8 cellular contexts compared by ENCODE assay signal in the genomic region with DNA sequence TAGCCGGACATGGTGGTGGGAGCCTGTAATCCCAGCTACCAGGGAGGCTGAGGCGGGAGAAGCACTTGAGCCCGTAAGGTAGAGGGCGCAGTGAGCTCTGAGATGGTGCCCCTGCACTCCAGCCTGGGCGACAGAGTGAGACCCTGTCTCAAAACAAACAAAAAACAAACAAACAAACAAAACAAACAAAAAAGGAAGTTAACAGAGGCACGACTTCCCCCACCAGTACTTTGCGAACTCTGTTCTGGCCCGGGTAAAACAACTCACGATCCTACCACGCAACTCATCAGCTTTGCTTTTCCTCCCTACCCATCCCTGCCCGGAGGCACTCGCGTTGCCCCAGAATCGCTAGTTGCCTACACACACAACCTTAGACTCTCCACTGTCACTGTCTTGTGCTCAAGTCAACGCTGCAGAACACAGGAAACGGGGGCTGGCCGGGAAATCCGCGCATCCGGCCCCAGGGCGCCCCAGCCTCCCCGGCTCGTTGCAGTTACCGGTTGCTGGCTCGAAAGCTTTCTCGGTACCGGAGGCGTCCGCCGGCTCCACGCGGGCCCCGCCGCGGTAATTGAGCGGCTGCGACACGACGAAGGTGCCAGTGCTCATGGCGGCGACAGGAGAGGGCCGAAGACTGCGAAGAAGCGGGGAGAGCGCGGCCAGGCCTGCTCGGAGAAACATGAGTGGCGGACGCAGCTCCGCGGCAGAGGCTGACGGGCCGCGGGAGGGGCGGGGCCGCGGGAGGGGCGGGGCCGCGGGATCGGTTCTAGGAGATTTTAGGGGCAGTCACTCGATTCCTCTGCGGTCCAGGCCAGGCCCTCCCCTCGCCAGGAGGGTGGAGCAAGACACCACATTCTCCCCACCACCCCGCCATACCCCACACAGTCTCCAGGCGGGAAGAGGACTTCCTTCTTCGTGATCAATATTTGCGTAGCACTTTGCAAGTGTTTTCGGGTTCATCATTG. TPM values are rescaled to one million over a fixed set of nuclear protein-coding genes. Genes with fewer than 3 reads are reported as not detected.
DNase-seq lines count a peak whose midpoint lies in the region; TF ChIP-seq lines count a peak whose summit lies in the region.

Gene ALDH9A1 (minus strand): TSS at position 682 of the 962 bp plus-strand sequence. CDS start 4 bp downstream, at position 678.

- peaks cover 14 to 16% (median 14%) of the 10 kb centered on the region in 3 experiments; a peak in 6 of 7 replicates for H3K36me3 Mint-ChIP-seq in H9 (ENCODE audit: insufficient read depth in 1 of 3, low read depth in 3 of 3)
- H3K36me3 Mint-ChIP-seq in activated T-helper 2 cell treated with anti-CD3 and anti-CD28 coated beads, Interferon-gamma antibody, Interleukin-2, Interleukin-4, amounts not matched to agents 10 μg/mL and 5 μg/mL and 100 μg/mL, durations not matched to agents 14 hours and 24 hours and 36 hours (ENCODE audit: low read depth): peaks cover 35% of the 10 kb centered on the region
- peaks cover 27% of the 10 kb centered on the region for H3K36me3 Mint-ChIP-seq in nephron (ENCODE audit: low read depth)
- H3K36me3 Mint-ChIP-seq in stimulated activated naive CD8-positive, alpha-beta T cell treated with anti-CD3 and anti-CD28 coated beads, Interleukin-15, Interleukin-2, amounts not matched to agents 100 ng/mL and 50 ng/mL, for 24 hours (ENCODE audit: low read depth): peaks cover 22% of the 10 kb centered on the region

- H3K4me1 ChIP-seq in H9 (ENCODE audit: insufficient read depth, low read length) (no peaks in the 10 kb centered on the region), Loucy (ENCODE audit: insufficient read depth, low read length, poor library complexity, severe bottlenecking) (peaks cover 35% of the 10 kb centered on the region)

- no peaks in the 10 kb centered on the region for H3K79me1 ChIP-seq in H9 (ENCODE audit: insufficient read depth, low read depth, low read length, poor library complexity, severe bottlenecking)

- H3K79me2 ChIP-seq in H9 (ENCODE audit: insufficient read depth, low read length): peaks cover 5% of the 10 kb centered on the region; the same call in 1 of the 2 replicates
- H3K79me2 ChIP-seq in Loucy (ENCODE audit: insufficient read depth, low read length): peaks cover 37% of the 10 kb centered on the region

- H3K27ac ChIP-seq in H9 (ENCODE audit: insufficient read length, low read depth, low read length): peak within 1 kb of the TSS; percentile 58

- H3K27me3 Mint-ChIP-seq in H9 (ENCODE audit: low read depth): no peaks in the 10 kb centered on the region; the same call in none of the 2 replicates
- peaks cover 3% of the 10 kb centered on the region for H3K27me3 Mint-ChIP-seq in activated T-helper 2 cell treated with anti-CD3 and anti-CD28 coated beads, Interferon-gamma antibody, Interleukin-2, Interleukin-4, amounts not matched to agents 10 μg/mL and 5 μg/mL and 100 μg/mL, durations not matched to agents 14 hours and 24 hours and 36 hours (ENCODE audit: low read depth)
- no peaks in the 10 kb centered on the region for H3K27me3 Mint-ChIP-seq in nephron (ENCODE audit: low read depth)
- H3K27me3 Mint-ChIP-seq in stimulated activated naive CD8-positive, alpha-beta T cell treated with anti-CD3 and anti-CD28 coated beads, Interleukin-15, Interleukin-2, amounts not matched to agents 100 ng/mL and 50 ng/mL, for 24 hours: no peaks in the 10 kb centered on the region

- H3K4ac ChIP-seq in H9 (ENCODE audit: low read depth, low read length): no peak within 1 kb of the TSS

- peak within 1 kb of the TSS; percentile 97 to 99 for H3K4me3 Mint-ChIP-seq in H9
- peak within 1 kb of the TSS; percentile 100 for H3K4me3 Mint-ChIP-seq in activated T-helper 2 cell treated with anti-CD3 and anti-CD28 coated beads, Interferon-gamma antibody, Interleukin-2, Interleukin-4, amounts not matched to agents 10 μg/mL and 5 μg/mL and 100 μg/mL, durations not matched to agents 14 hours and 24 hours and 36 hours (ENCODE audit: low read depth)
- H3K4me3 Mint-ChIP-seq in nephron: peak within 1 kb of the TSS; percentile 95 to 99 (median 99)
- peak within 1 kb of the TSS; percentile 98 for H3K4me3 Mint-ChIP-seq in stimulated activated naive CD8-positive, alpha-beta T cell treated with anti-CD3 and anti-CD28 coated beads, Interleukin-15, Interleukin-2, amounts not matched to agents 100 ng/mL and 50 ng/mL, for 24 hours

- H3K9ac ChIP-seq in H9 (ENCODE audit: extremely low read depth, insufficient read length, low read length): peak within 1 kb of the TSS; percentile 74
- peak within 1 kb of the TSS; percentile 81 for H3K9ac ChIP-seq in Loucy (ENCODE audit: low read depth, low read length, poor library complexity, severe bottlenecking)

- H2BK12ac ChIP-seq in H9 (ENCODE audit: insufficient read length, low read depth, low read length): no peak within 1 kb of the TSS

- H3K27ac Mint-ChIP-seq in H9 (peak within 1 kb of the TSS; percentile 53 to 99 (median 84); a peak in 6 of 7 replicates), nephron (peak within 1 kb of the TSS; percentile 83 to 94 (median 93))
- peak within 1 kb of the TSS; percentile 99 for H3K27ac Mint-ChIP-seq in activated T-helper 2 cell treated with anti-CD3 and anti-CD28 coated beads, Interferon-gamma antibody, Interleukin-2, Interleukin-4, amounts not matched to agents 10 μg/mL and 5 μg/mL and 100 μg/mL, durations not matched to agents 14 hours and 24 hours and 36 hours
- H3K27ac Mint-ChIP-seq in stimulated activated naive CD8-positive, alpha-beta T cell treated with anti-CD3 and anti-CD28 coated beads, Interleukin-15, Interleukin-2, amounts not matched to agents 100 ng/mL and 50 ng/mL, for 24 hours: peak within 1 kb of the TSS; percentile 95

- no peaks in the 10 kb centered on the region for H3K36me3 ChIP-seq in Loucy (ENCODE audit: insufficient read depth, low read length)

- intact Hi-C loops in activated T-helper 2 cell treated with anti-CD3 and anti-CD28 coated beads, Interferon-gamma antibody, Interleukin-2, Interleukin-4, amounts not matched to agents 10 μg/mL and 5 μg/mL and 100 μg/mL, durations not matched to agents 14 hours and 24 hours and 36 hours (cut with micrococcal nuclease): loop anchor here (1.0 to 5.0 kb wide), 6 partner anchors 68 to 469 kb away; partner anchors contain the start of genes FAM78B, TMCO1 and UCK2

- peak within 1 kb of the TSS; percentile 93 for H3K4me2 ChIP-seq in H9 (ENCODE audit: insufficient read depth, insufficient read length, low read length)
- peak within 1 kb of the TSS; percentile 93 for H3K4me2 ChIP-seq in Loucy (ENCODE audit: low read depth, low read length, poor library complexity, severe bottlenecking)

- H4K8ac ChIP-seq in H9 (replicated peaks; ENCODE audit: insufficient read length, low read depth, low read length): no peak within 1 kb of the TSS

- H4K5ac ChIP-seq in H9 (ENCODE audit: insufficient read length, low read depth, low read length): no peak within 1 kb of the TSS

- H3K4me3 ChIP-seq in Loucy (ENCODE audit: low read length, poor library complexity, severe bottlenecking): peak within 1 kb of the TSS; percentile 92

- H2BK5ac ChIP-seq in H9 (ENCODE audit: insufficient read length, low read length): no peak within 1 kb of the TSS

- TF ChIP-seq CTCF in H9 (conservative IDR thresholded peaks at IDR 0.05) (peak; percentile 57), Loucy (conservative IDR thresholded peaks at IDR 0.05; ENCODE audit: low read length) (peak; percentile 51), nephron (IDR thresholded peaks at IDR 0.05; ENCODE audit: unreplicated experiment in 3 of 3) (peak; percentile 22 to 32 (median 32))

- H3K14ac ChIP-seq in H9 (ENCODE audit: insufficient read depth, low read length): peak within 1 kb of the TSS; percentile 79; the same call in 1 of the 2 replicates

- H3F3A ChIP-seq in Loucy (ENCODE audit: low read depth): peaks cover 9% of the 10 kb centered on the region

- H3K27me3 ChIP-seq in H9 (ENCODE audit: insufficient read depth, low read length) (no peaks in the 10 kb centered on the region), Loucy (ENCODE audit: insufficient read depth, low read length, poor library complexity, severe bottlenecking) (no peaks in the 10 kb centered on the region)

- no peaks in the 10 kb centered on the region for H3K9me2 ChIP-seq in Loucy (replicated peaks; ENCODE audit: low read depth, low read length)

- H2BK15ac ChIP-seq in H9 (ENCODE audit: low read depth, low read length): no peak within 1 kb of the TSS

- peak within 1 kb of the TSS; percentile 81 for H3K18ac ChIP-seq in H9 (ENCODE audit: insufficient read length, low read depth, low read length)

- H3K23ac ChIP-seq in H9 (ENCODE audit: insufficient read length, low read depth, low read length): no peak within 1 kb of the TSS

- WGBS in H9 (ENCODE audit: extremely low coverage, insufficient read length, low lambda C conversion rate): no CpG with 5 or more reads among the region's 69 CpGs

- H3K4me1 Mint-ChIP-seq in H9: peaks cover 10 to 14% of the 10 kb centered on the region in 2 experiments
- H3K4me1 Mint-ChIP-seq in activated T-helper 2 cell treated with anti-CD3 and anti-CD28 coated beads, Interferon-gamma antibody, Interleukin-2, Interleukin-4, amounts not matched to agents 10 μg/mL and 5 μg/mL and 100 μg/mL, durations not matched to agents 14 hours and 24 hours and 36 hours (ENCODE audit: low read depth): peaks cover 18% of the 10 kb centered on the region
- peaks cover 26% of the 10 kb centered on the region for H3K4me1 Mint-ChIP-seq in nephron
- peaks cover 29% of the 10 kb centered on the region for H3K4me1 Mint-ChIP-seq in stimulated activated naive CD8-positive, alpha-beta T cell treated with anti-CD3 and anti-CD28 coated beads, Interleukin-15, Interleukin-2, amounts not matched to agents 100 ng/mL and 50 ng/mL, for 24 hours (ENCODE audit: low read depth)

- no peaks in the 10 kb centered on the region for H3K9me3 ChIP-seq in H9 (ENCODE audit: control insufficient read depth, low read depth, low read length)
- no peaks in the 10 kb centered on the region for H3K9me3 ChIP-seq in Loucy (ENCODE audit: insufficient read depth, low read depth, low read length)

- no peak within 1 kb of the TSS for H2AK5ac ChIP-seq in H9 (ENCODE audit: insufficient read length, low read length)

- TF ChIP-seq POLR2A in Raji (IDR thresholded peaks at IDR 0.05; ENCODE audit: insufficient read depth, low read depth, low read length): peak; percentile 91

- H3K56ac ChIP-seq in H9 (ENCODE audit: insufficient read length, low read depth, low read length): no peak within 1 kb of the TSS

- no peak within 1 kb of the TSS for H4K91ac ChIP-seq in H9 (ENCODE audit: insufficient read length, low read depth, low read length)

- no peak within 1 kb of the TSS for H2BK120ac ChIP-seq in H9 (ENCODE audit: low read depth, low read length, poor library complexity, severe bottlenecking)

- peak; percentile 85 for DNase-seq in GDM1 (lab: John Stamatoyannopoulos, UW)
- peak; percentile 95 for DNase-seq in H9
- peak; percentile 84 for DNase-seq in activated T-helper 2 cell treated with anti-CD3 and anti-CD28 coated beads, Interferon-gamma antibody, Interleukin-2, Interleukin-4, amounts not matched to agents 10 μg/mL and 5 μg/mL and 100 μg/mL, durations not matched to agents 14 hours and 24 hours and 36 hours (ENCODE audit: low spot score)
- peak; percentile 77 for DNase-seq in fibroblast of peridontal ligament (ENCODE audit: extremely low read depth)

- no peaks in the 10 kb centered on the region for H3K23me2 ChIP-seq in H9 (ENCODE audit: insufficient read length, low read depth, low read length, poor library complexity, severe bottlenecking)

- peak within 1 kb of the TSS; percentile 0 for H2AFZ ChIP-seq in H9 (ENCODE audit: low read length)
- H2AFZ ChIP-seq in Loucy (ENCODE audit: low read length): peak within 1 kb of the TSS; percentile 99

- no peak within 1 kb of the TSS for H2BK20ac ChIP-seq in H9 (ENCODE audit: low read depth, low read length, poor library complexity, severe bottlenecking)

- no peaks in the 10 kb centered on the region for H4K20me1 ChIP-seq in H9 (ENCODE audit: control insufficient read depth, insufficient read depth, insufficient read length)
- H4K20me1 ChIP-seq in Loucy (ENCODE audit: insufficient read depth, low read length, poor library complexity, severe bottlenecking): peaks cover 22% of the 10 kb centered on the region

- H3K9me3 Mint-ChIP-seq in H9: peaks cover under 1 to 4% of the 10 kb centered on the region in 2 experiments; a peak in 3 of 5 replicates
- H3K9me3 Mint-ChIP-seq in activated T-helper 2 cell treated with anti-CD3 and anti-CD28 coated beads, Interferon-gamma antibody, Interleukin-2, Interleukin-4, amounts not matched to agents 10 μg/mL and 5 μg/mL and 100 μg/mL, durations not matched to agents 14 hours and 24 hours and 36 hours: no peaks in the 10 kb centered on the region
- peaks cover 2% of the 10 kb centered on the region for H3K9me3 Mint-ChIP-seq in nephron
- H3K9me3 Mint-ChIP-seq in stimulated activated naive CD8-positive, alpha-beta T cell treated with anti-CD3 and anti-CD28 coated beads, Interleukin-15, Interleukin-2, amounts not matched to agents 100 ng/mL and 50 ng/mL, for 24 hours: no peaks in the 10 kb centered on the region

- H3T11ph ChIP-seq in H9 (ENCODE audit: low read length): no peak within 1 kb of the TSS

RNA-seq across cellular contexts. Expression of gene ALDH9A1, which starts in this region (rescaled TPM):
- 55.0 and 56.6 TPM in 2 replicates for total RNA-seq in H9 (2021)
- total RNA-seq in activated T-helper 2 cell treated with anti-CD3 and anti-CD28 coated beads, Interferon-gamma antibody, Interleukin-2, Interleukin-4, amounts not matched to agents 10 μg/mL and 5 μg/mL and 100 μg/mL, durations not matched to agents 14 hours and 24 hours and 36 hours: 43.3 and 47.4 TPM in 2 replicates

Comparison
In these comparisons a context has a peak if more than half of its experiments do, and no peak if none do; other contexts are left out.
1. Peak in every context shown above with its lines: DNase-seq, H3K4me3 ChIP-seq and H3K27ac ChIP-seq.